ENCODE assay signal across 9 cellular contexts in genomic region chr12:32305163-32305562, GRCh38.
DNase-seq lines count a peak whose midpoint lies in the region; ATAC-seq, FAIRE-seq and TF ChIP-seq lines count a peak whose summit lies in the region.
"Had no signal": no experiment of that assay in that cellular context is flagged by ENCODE, and none has a peak within 500 bp of the region (broad histone marks: within the 10 kb centered on the region; RNA-seq: fewer than 3 reads in every experiment).

No MANE protein-coding gene starts in this region.

- BruUV-seq in IMR-90 (replicated peaks; lab: Mats Ljungman, UMichigan): no TSS peak

- no peak overlapping the region for H3K4me3 ChIP-seq in IMR-90 (ENCODE audit: insufficient read depth, low read depth, low read length)
- no peak overlapping the region for H3K4me3 ChIP-seq in lung
- no peak overlapping the region for H3K4me3 ChIP-seq in mesendoderm (ENCODE audit: low read length)

- H4K8ac ChIP-seq in IMR-90 (ENCODE audit: low read depth in 2 of 2, low read length in 2 of 2): no peak overlapping the region
- no peak overlapping the region for H4K8ac ChIP-seq in mesendoderm (ENCODE audit: low read depth, low read length)

- no peak overlapping the region for H2AK9ac ChIP-seq in IMR-90 (replicated peaks; ENCODE audit: low read depth, low read length, poor library complexity)

- H3K79me1 ChIP-seq in IMR-90 (ENCODE audit: low read depth in 1 of 2, low read length in 2 of 2) (peaks cover 27 to 30% of the 10 kb centered on the region in 2 experiments), mesendoderm (ENCODE audit: low read length) (no peaks in the 10 kb centered on the region)

- dilution Hi-C loops in IMR-90 (cut with HindIII; ENCODE audit: low sequenced_read_pairs, unreplicated experiment): no loop called here

- H3K9ac ChIP-seq in IMR-90 (ENCODE audit: low read depth, low read length): no peak overlapping the region
- no peak overlapping the region for H3K9ac ChIP-seq in mesendoderm (ENCODE audit: low read length)

- no peak overlapping the region for H4K91ac ChIP-seq in IMR-90 (ENCODE audit: insufficient read depth, low read depth, low read length)

- H3K4me2 ChIP-seq in IMR-90 (ENCODE audit: low read depth, low read length) (no peak overlapping the region), mesendoderm (ENCODE audit: low read length) (no peak overlapping the region)

- no peak for TF ChIP-seq POLR2A in IMR-90 (IDR thresholded peaks at IDR 0.05; ENCODE audit: low read depth, low read length)

- no CpG with 5 or more reads among the region's 1 CpG for WGBS in IMR-90 (ENCODE audit: extremely low coverage in 2 of 2, insufficient read length in 1 of 2), 2 experiments
- WGBS in lung, 2 donors: 46 to 85% methylated on average over 1 of the region's 1 CpG
- WGBS in mesendoderm (ENCODE audit: extremely low coverage, insufficient coverage, low lambda C conversion rate): 100% methylated on average over 1 of the region's 1 CpG

- H3K4ac ChIP-seq in IMR-90 (ENCODE audit: low read depth, low read length) (no peak overlapping the region), mesendoderm (ENCODE audit: low read depth, low read length) (no peak overlapping the region)

- H2BK120ac ChIP-seq in IMR-90 (ENCODE audit: low read depth, low read length) (no peak overlapping the region), mesendoderm (ENCODE audit: low read depth, low read length) (no peak overlapping the region)

- intact Hi-C loops in IMR-90 (cut with micrococcal nuclease): loop anchor here (1.0 to 5.0 kb wide), 5 partner anchors 198 to 652 kb away; partner anchors contain the start of genes BICD1 and RESF1

- no peak overlapping the region for H2BK20ac ChIP-seq in IMR-90 (ENCODE audit: low read depth, low read length)

- H3K9me3 ChIP-seq in IMR-90 (ENCODE audit: control insufficient read depth, insufficient read depth, low read length) (no peaks in the 10 kb centered on the region), lung (ENCODE audit: control insufficient read depth in 2 of 2, insufficient read depth in 1 of 2, low read length in 1 of 2) (no peaks in the 10 kb centered on the region)

- H3K27ac ChIP-seq in IMR-90 (ENCODE audit: insufficient read depth, low read length) (no peak overlapping the region), lung (ENCODE audit: low read depth in 1 of 2, low read length in 1 of 2) (no peak overlapping the region), mesendoderm (ENCODE audit: low read depth, low read length) (no peak overlapping the region)

- H3K27me3 ChIP-seq in IMR-90 (ENCODE audit: control insufficient read depth, insufficient read depth, low read length) (no peaks in the 10 kb centered on the region), lung (ENCODE audit: control insufficient read depth, insufficient read depth) (no peaks in the 10 kb centered on the region), mesendoderm (ENCODE audit: insufficient read depth, low read length, poor library complexity) (no peaks in the 10 kb centered on the region)

- no peaks in the 10 kb centered on the region; the same call in none of the 2 replicates for H4K20me1 ChIP-seq in IMR-90 (ENCODE audit: insufficient read depth, low read length)

- no peak overlapping the region for H2BK15ac ChIP-seq in IMR-90 (ENCODE audit: low read depth, low read length)
- no peak overlapping the region for H2BK15ac ChIP-seq in mesendoderm (replicated peaks; ENCODE audit: low read depth)

- H3K18ac ChIP-seq in IMR-90 (ENCODE audit: low read depth, low read length) (no peak overlapping the region), mesendoderm (ENCODE audit: low read length) (no peak overlapping the region)

- DNase-seq in D721Med (ENCODE audit: insufficient read length, low spot score) (no peak), IMR-90 (peak; percentile 50), lung (ENCODE audit: low spot score) (no peak), mesendoderm (no peak)
- peak; percentile 28 for DNase-seq in activated CD8-positive, alpha-beta T cell treated with anti-CD3 and anti-CD28 coated beads, Interleukin-2, amount 10 ng/mL, durations not matched to agents 7 days and 5 days
- DNase-seq in activated CD4-positive, alpha-beta T cell treated with anti-CD3 and anti-CD28 coated beads for 1 hour: no peak

- no peaks in the 10 kb centered on the region for H3K79me2 ChIP-seq in mesendoderm (ENCODE audit: control insufficient read depth, insufficient read depth, low read length)

- H2AFZ ChIP-seq in IMR-90 (replicated peaks; ENCODE audit: low read length, poor library complexity): no peak overlapping the region

- FAIRE-seq in D721Med (lab: Jason Lieb, UNC): no peak

- H3K14ac ChIP-seq in IMR-90 (replicated peaks; ENCODE audit: low read depth, low read length): no peak overlapping the region

- in situ Hi-C loops in IMR-90 (cut with MboI; ENCODE audit: low sequenced_read_pairs): loop anchor here (10.0 to 25.0 kb wide), 4 partner anchors 60 to 918 kb away; partner anchors contain the start of gene ETFBKMT

- 0 out of 2 replicates have a peak, but pooled peaks cover 4% of the 10 kb centered on the region for H3K9me1 ChIP-seq in IMR-90 (ENCODE audit: insufficient read depth, low read length)

- no peak overlapping the region for H2BK5ac ChIP-seq in IMR-90 (ENCODE audit: low read depth, low read length, poor library complexity, severe bottlenecking)
- H2BK5ac ChIP-seq in mesendoderm (ENCODE audit: low read length): no peak overlapping the region

- H3K56ac ChIP-seq in IMR-90 (ENCODE audit: extremely low read depth, insufficient read depth, low read length) (no peak overlapping the region), mesendoderm (ENCODE audit: low read length) (no peak overlapping the region)

- no peaks in the 10 kb centered on the region for H3K36me3 Mint-ChIP-seq in activated CD8-positive, alpha-beta T cell treated with anti-CD3 and anti-CD28 coated beads, Interleukin-2, amount 10 ng/mL, durations not matched to agents 7 days and 5 days (ENCODE audit: low read depth)

- H3K23ac ChIP-seq in IMR-90 (ENCODE audit: low read depth, low read length): no peak overlapping the region
- H3K23ac ChIP-seq in mesendoderm (ENCODE audit: low read length): no peak overlapping the region

- no peak overlapping the region for H3K4me3 Mint-ChIP-seq in activated CD8-positive, alpha-beta T cell treated with anti-CD3 and anti-CD28 coated beads, Interleukin-2, amount 10 ng/mL, durations not matched to agents 7 days and 5 days
- H3K4me3 Mint-ChIP-seq: central memory CD8-positive, alpha-beta T cell; naive thymus-derived CD8-positive, alpha-beta T cell had no signal

- no peaks in the 10 kb centered on the region for H3K4me1 Mint-ChIP-seq in activated CD8-positive, alpha-beta T cell treated with anti-CD3 and anti-CD28 coated beads, Interleukin-2, amount 10 ng/mL, durations not matched to agents 7 days and 5 days (ENCODE audit: low read depth)
- H3K4me1 Mint-ChIP-seq: central memory CD8-positive, alpha-beta T cell had no signal

- peak; percentile 67 for TF ChIP-seq RAD21 in IMR-90 (IDR thresholded peaks at IDR 0.05; ENCODE audit: low read length)

- ATAC-seq in IMR-90 (ENCODE audit: low read depth) (no peak; the same call in 1 of the 2 replicates), lung (ENCODE audit: insufficient read depth, low FRiP score) (no peak), GM19463 (IDR thresholded peaks at IDR 0.05; ENCODE audit: unreplicated experiment) (no peak)
- ATAC-seq in activated CD8-positive, alpha-beta T cell treated with anti-CD3 and anti-CD28 coated beads, Interleukin-2, amount 10 ng/mL, durations not matched to agents 7 days and 5 days: no peak
- ATAC-seq: naive thymus-derived CD8-positive, alpha-beta T cell had no signal

- H4K5ac ChIP-seq in IMR-90 (ENCODE audit: low read depth, low read length) (no peak overlapping the region), mesendoderm (ENCODE audit: low read length) (no peak overlapping the region)

- peaks cover 6% of the 10 kb centered on the region for H3K36me3 ChIP-seq in IMR-90 (ENCODE audit: control insufficient read depth, insufficient read depth, low read length)
- peaks cover 2 to 3% of the 10 kb centered on the region in 2 donors for H3K36me3 ChIP-seq in lung (ENCODE audit: control insufficient read depth in 2 of 2, insufficient read depth in 2 of 2, low read length in 2 of 2)
- H3K36me3 ChIP-seq in mesendoderm (ENCODE audit: control insufficient read depth, insufficient read depth, low read length): peaks cover 3% of the 10 kb centered on the region

- no peaks in the 10 kb centered on the region for H3K9me3 Mint-ChIP-seq in activated CD8-positive, alpha-beta T cell treated with anti-CD3 and anti-CD28 coated beads, Interleukin-2, amount 10 ng/mL, durations not matched to agents 7 days and 5 days (ENCODE audit: insufficient read depth)
- H3K9me3 Mint-ChIP-seq: central memory CD8-positive, alpha-beta T cell; naive thymus-derived CD8-positive, alpha-beta T cell had no signal

- H2AK5ac ChIP-seq in IMR-90 (ENCODE audit: low read depth, low read length) (no peak overlapping the region), mesendoderm (ENCODE audit: low read length) (no peak overlapping the region)

- H3K4me1 ChIP-seq in IMR-90 (ENCODE audit: control insufficient read depth, insufficient read depth, low read length) (peaks cover 2% of the 10 kb centered on the region; the same call in 1 of the 2 replicates), lung (ENCODE audit: control insufficient read depth in 2 of 2, insufficient read depth in 2 of 2, low read length in 2 of 2) (peaks cover 0 to 2% of the 10 kb centered on the region in 2 donors), mesendoderm (ENCODE audit: control insufficient read depth, low read depth, low read length) (no peaks in the 10 kb centered on the region)

- TF ChIP-seq CTCF in D721Med (IDR thresholded peaks at IDR 0.05; ENCODE audit: insufficient read depth, missing control alignments) (peak; percentile 42), IMR-90 (conservative IDR thresholded peaks at IDR 0.05; ENCODE audit: low read depth, low read length) (peak; percentile 65), lung (IDR thresholded peaks at IDR 0.05; ENCODE audit: control extremely low read depth, extremely low read depth) (peak; percentile 56)

- H3K27ac Mint-ChIP-seq in activated CD8-positive, alpha-beta T cell treated with anti-CD3 and anti-CD28 coated beads, Interleukin-2, amount 10 ng/mL, durations not matched to agents 7 days and 5 days: no peak overlapping the region
- H3K27ac Mint-ChIP-seq: naive thymus-derived CD8-positive, alpha-beta T cell had no signal

- POLR2A ChIA-PET in IMR-90 (lab: Charles Lee; ENCODE audit: unreplicated experiment): no interaction called here
- POLR2A ChIA-PET in activated CD8-positive, alpha-beta T cell treated with anti-CD3 and anti-CD28 coated beads, Interleukin-2, amount 10 ng/mL, durations not matched to agents 7 days and 5 days (lab: Charles Lee): no interaction called here

- H3K27me3 Mint-ChIP-seq in activated CD8-positive, alpha-beta T cell treated with anti-CD3 and anti-CD28 coated beads, Interleukin-2, amount 10 ng/mL, durations not matched to agents 7 days and 5 days (ENCODE audit: low read depth): no peaks in the 10 kb centered on the region
- H3K27me3 Mint-ChIP-seq: central memory CD8-positive, alpha-beta T cell; naive thymus-derived CD8-positive, alpha-beta T cell had no signal

- CTCF ChIA-PET in IMR-90 (lab: Yijun Ruan, JAX): interaction anchor here (0.6 kb wide), 1 partner anchor 74 kb away, joined by 3 read pairs; no protein-coding TSS in a partner anchor
- CTCF ChIA-PET in activated CD8-positive, alpha-beta T cell treated with anti-CD3 and anti-CD28 coated beads, Interleukin-2, amount 10 ng/mL, durations not matched to agents 7 days and 5 days (lab: Charles Lee): interaction anchor here (0.7 to 2.6 kb wide), 2 partner anchors 545 to 652 kb away, joined by 3 to 24 read pairs; no protein-coding TSS in a partner anchor

Comparison
In these comparisons a context has a peak if more than half of its experiments do, and no peak if none do; other contexts are left out.
1. DNase-seq: peak in IMR-90 (single experiment) and activated CD8-positive, alpha-beta T cell treated with anti-CD3 and anti-CD28 coated beads, Interleukin-2, amount 10 ng/mL, durations not matched to agents 7 days and 5 days (single experiment); none in D721Med (single experiment), lung (single experiment), mesendoderm (single experiment) and activated CD4-positive, alpha-beta T cell treated with anti-CD3 and anti-CD28 coated beads for 1 hour (single experiment).
2. Peak in every context shown above with its lines, with median percentiles within 50 percentile points of each other: CTCF ChIP-seq.